Comparison of ENCODE assay signal across 13 cellular contexts in the genomic region with DNA sequence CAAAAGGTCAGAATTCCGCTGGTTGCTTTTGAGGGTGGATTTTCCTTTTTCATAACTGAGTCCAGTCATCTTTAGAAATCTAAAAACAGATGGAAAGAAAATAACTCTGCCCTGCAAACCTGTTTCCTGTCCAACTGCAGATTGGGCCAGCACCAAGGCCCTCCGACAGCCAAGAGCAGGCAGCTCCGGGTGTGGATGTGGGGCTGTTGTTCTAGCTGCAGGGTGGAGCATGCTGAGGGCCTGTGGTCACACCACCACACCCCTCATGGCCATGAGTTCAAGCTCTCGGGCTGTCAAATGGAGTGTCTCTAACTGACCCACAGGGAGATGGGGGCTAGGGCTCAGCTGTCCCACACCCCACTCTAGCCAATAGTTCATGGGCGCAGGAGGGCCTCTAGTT.
DNase-seq lines count a peak whose midpoint lies in the region; ATAC-seq and TF ChIP-seq lines count a peak whose summit lies in the region.
"Had no signal": no experiment of that assay in that cellular context is flagged by ENCODE, and none has a peak within 500 bp of the region (broad histone marks: within the 10 kb centered on the region; RNA-seq: fewer than 3 reads in every experiment).

No MANE protein-coding gene starts in this region.

- TF ChIP-seq POLR2A in esophagus squamous epithelium (IDR thresholded peaks at IDR 0.05) = no peak
- no peak for TF ChIP-seq POLR2A in right lobe of liver (IDR thresholded peaks at IDR 0.05)
- TF ChIP-seq POLR2A in suprapubic skin (IDR thresholded peaks at IDR 0.05) = no peak

- H3K9me3 Mint-ChIP-seq in GM23338 (no peaks in the 10 kb centered on the region), immature natural killer cell (no peaks in the 10 kb centered on the region)
- H3K9me3 Mint-ChIP-seq: CD4-positive, alpha-beta memory T cell had no signal

- H3K4me1 Mint-ChIP-seq in GM23338 = peaks cover 20% of the 10 kb centered on the region
- no peaks in the 10 kb centered on the region for H3K4me1 Mint-ChIP-seq in immature natural killer cell
- H3K4me1 Mint-ChIP-seq: CD4-positive, alpha-beta memory T cell; T-helper 17 cell had no signal

- no peaks in the 10 kb centered on the region for H4K20me1 ChIP-seq in GM23338 (replicated peaks; ENCODE audit: insufficient read depth)

- no peak overlapping the region for H3K27ac Mint-ChIP-seq in GM23338
- H3K27ac Mint-ChIP-seq in immature natural killer cell = no peak overlapping the region
- H3K27ac Mint-ChIP-seq: T-helper 17 cell had no signal

- no peak for TF ChIP-seq EP300 in suprapubic skin (IDR thresholded peaks at IDR 0.05)

- no peaks in the 10 kb centered on the region for H3K9me2 ChIP-seq in GM23338 (ENCODE audit: insufficient read depth)

- intact Hi-C loops in esophagus squamous epithelium (cut with DNase I) (no loop called here), right lobe of liver (cut with DNase I) (no loop called here)

- WGBS in esophagus squamous epithelium, 2 donors = 54 to 70% methylated on average over 2 to 4 of the region's 5 CpGs
- 32% methylated on average over 2 of the region's 5 CpGs for WGBS in right lobe of liver (ENCODE audit: insufficient coverage, low coverage, low lambda C conversion rate, missing lambda C conversion rate)
- WGBS in suprapubic skin = 48% methylated on average over 5 of the region's 5 CpGs

- ATAC-seq in GM23338 = no peak
- ATAC-seq in right lobe of liver = peak; percentile 32 to 55 (median 38)
- ATAC-seq in HG03442 (IDR thresholded peaks at IDR 0.05; ENCODE audit: unreplicated experiment) = no peak
- ATAC-seq in GM19324 (IDR thresholded peaks at IDR 0.05; ENCODE audit: low FRiP score, unreplicated experiment) = no peak
- ATAC-seq: T-helper 17 cell had no signal

- no peaks in the 10 kb centered on the region for H3F3A ChIP-seq in GM23338 (replicated peaks; ENCODE audit: low read depth)

- H3K36me3 ChIP-seq in GM23338 (ENCODE audit: insufficient read depth) (no peaks in the 10 kb centered on the region), esophagus squamous epithelium (no peaks in the 10 kb centered on the region), right lobe of liver (no peaks in the 10 kb centered on the region), suprapubic skin (no peaks in the 10 kb centered on the region)
- H3K36me3 ChIP-seq: HAP-1 had no signal

- TF ChIP-seq CTCF in GM23338 (conservative IDR thresholded peaks at IDR 0.05; ENCODE audit: low read depth in 2 of 2) = no peak
- TF ChIP-seq CTCF in esophagus squamous epithelium (IDR thresholded peaks at IDR 0.05) = no peak
- TF ChIP-seq CTCF in right lobe of liver (IDR thresholded peaks at IDR 0.05) = no peak
- no peak for TF ChIP-seq CTCF in suprapubic skin (IDR thresholded peaks at IDR 0.05)

- H3K4me3 Mint-ChIP-seq in GM23338 (no peak overlapping the region), immature natural killer cell (no peak overlapping the region)
- H3K4me3 Mint-ChIP-seq: CD4-positive, alpha-beta memory T cell; T-helper 17 cell had no signal

- no peak overlapping the region for H3K4me3 ChIP-seq in GM23338
- H3K4me3 ChIP-seq in esophagus squamous epithelium = no peak overlapping the region
- no peak overlapping the region for H3K4me3 ChIP-seq in right lobe of liver
- H3K4me3 ChIP-seq in suprapubic skin = no peak overlapping the region
- H3K4me3 ChIP-seq: HAP-1 had no signal

- peak overlapping the region; percentile 86; the same call in 1 of the 2 replicates for H2AFZ ChIP-seq in GM23338

- no peak for DNase-seq in GM23338 (ENCODE audit: low spot score)
- DNase-seq in esophagus squamous epithelium (lab: John Stamatoyannopoulos, UW) = no peak
- peak in 2 of 3 donors; percentile 60 to 64 for DNase-seq in right lobe of liver
- peak; percentile 77 to 84 for DNase-seq in suprapubic skin (ENCODE audit: low spot score in 2 of 2)
- no peak for DNase-seq in SK-N-DZ (ENCODE audit: low spot score)
- no peak for DNase-seq in immature natural killer cell
- DNase-seq: amniotic stem cell; CD4-positive, alpha-beta memory T cell; NCI-H2107; T-helper 17 cell had no signal

- H3K79me2 ChIP-seq in GM23338 (replicated peaks; ENCODE audit: insufficient read depth) = no peaks in the 10 kb centered on the region

- H3K27me3 ChIP-seq in GM23338 (ENCODE audit: insufficient read depth) = no peaks in the 10 kb centered on the region
- no peaks in the 10 kb centered on the region for H3K27me3 ChIP-seq in esophagus squamous epithelium
- H3K27me3 ChIP-seq in right lobe of liver = no peaks in the 10 kb centered on the region
- no peaks in the 10 kb centered on the region for H3K27me3 ChIP-seq in suprapubic skin

- no peaks in the 10 kb centered on the region for H3K36me3 Mint-ChIP-seq in GM23338 (ENCODE audit: low read depth)
- no peaks in the 10 kb centered on the region for H3K36me3 Mint-ChIP-seq in immature natural killer cell
- H3K36me3 Mint-ChIP-seq: CD4-positive, alpha-beta memory T cell had no signal

- peaks cover 5% of the 10 kb centered on the region for H3K27me3 Mint-ChIP-seq in GM23338 (ENCODE audit: insufficient read depth, low read depth, poor library complexity)
- peaks cover 0 to 6% (median 1%) of the 10 kb centered on the region in 3 donors for H3K27me3 Mint-ChIP-seq in immature natural killer cell (ENCODE audit: low read depth in 3 of 3)

- H3K27ac ChIP-seq in GM23338 (ENCODE audit: low read depth) (no peak overlapping the region), esophagus squamous epithelium (peak overlapping the region; percentile 38 to 83 (median 68)), right lobe of liver (peak overlapping the region in 1 of 3 donors; percentile 90), suprapubic skin (peak overlapping the region; percentile 74)

- H3K4me1 ChIP-seq in GM23338 (ENCODE audit: insufficient read depth) (peaks cover 3% of the 10 kb centered on the region), esophagus squamous epithelium (peaks cover 5 to 39% (median 14%) of the 10 kb centered on the region in 3 donors), right lobe of liver (peaks cover 0 to 20% (median 10%) of the 10 kb centered on the region in 4 donors), suprapubic skin (peaks cover 37% of the 10 kb centered on the region)
- H3K4me1 ChIP-seq: HAP-1 had no signal

- H3K4me2 ChIP-seq in GM23338 = no peak overlapping the region

- H3K9me3 ChIP-seq in esophagus squamous epithelium (no peaks in the 10 kb centered on the region), right lobe of liver (no peaks in the 10 kb centered on the region), suprapubic skin (no peaks in the 10 kb centered on the region)
- H3K9me3 ChIP-seq: HAP-1 had no signal

TF ChIP-seq in GM23338, 12 proteins besides CTCF, POLR2A, EP300 and RAD21:
- TF ChIP-seq, protein P1, sequence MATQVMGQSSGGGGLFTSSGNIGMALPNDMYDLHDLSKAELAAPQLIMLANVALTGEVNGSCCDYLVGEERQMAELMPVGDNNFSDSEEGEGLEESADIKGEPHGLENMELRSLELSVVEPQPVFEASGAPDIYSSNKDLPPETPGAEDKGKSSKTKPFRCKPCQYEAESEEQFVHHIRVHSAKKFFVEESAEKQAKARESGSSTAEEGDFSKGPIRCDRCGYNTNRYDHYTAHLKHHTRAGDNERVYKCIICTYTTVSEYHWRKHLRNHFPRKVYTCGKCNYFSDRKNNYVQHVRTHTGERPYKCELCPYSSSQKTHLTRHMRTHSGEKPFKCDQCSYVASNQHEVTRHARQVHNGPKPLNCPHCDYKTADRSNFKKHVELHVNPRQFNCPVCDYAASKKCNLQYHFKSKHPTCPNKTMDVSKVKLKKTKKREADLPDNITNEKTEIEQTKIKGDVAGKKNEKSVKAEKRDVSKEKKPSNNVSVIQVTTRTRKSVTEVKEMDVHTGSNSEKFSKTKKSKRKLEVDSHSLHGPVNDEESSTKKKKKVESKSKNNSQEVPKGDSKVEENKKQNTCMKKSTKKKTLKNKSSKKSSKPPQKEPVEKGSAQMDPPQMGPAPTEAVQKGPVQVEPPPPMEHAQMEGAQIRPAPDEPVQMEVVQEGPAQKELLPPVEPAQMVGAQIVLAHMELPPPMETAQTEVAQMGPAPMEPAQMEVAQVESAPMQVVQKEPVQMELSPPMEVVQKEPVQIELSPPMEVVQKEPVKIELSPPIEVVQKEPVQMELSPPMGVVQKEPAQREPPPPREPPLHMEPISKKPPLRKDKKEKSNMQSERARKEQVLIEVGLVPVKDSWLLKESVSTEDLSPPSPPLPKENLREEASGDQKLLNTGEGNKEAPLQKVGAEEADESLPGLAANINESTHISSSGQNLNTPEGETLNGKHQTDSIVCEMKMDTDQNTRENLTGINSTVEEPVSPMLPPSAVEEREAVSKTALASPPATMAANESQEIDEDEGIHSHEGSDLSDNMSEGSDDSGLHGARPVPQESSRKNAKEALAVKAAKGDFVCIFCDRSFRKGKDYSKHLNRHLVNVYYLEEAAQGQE (IDR thresholded peaks at IDR 0.05; ENCODE audit: unreplicated experiment) = no peak
- TF ChIP-seq EZH2 (IDR thresholded peaks at IDR 0.05; ENCODE audit: low read depth, unreplicated experiment) = no peak

Comparison
In these comparisons a context has a peak if more than half of its experiments do, and no peak if none do; other contexts are left out.
1. ATAC-seq: peak in right lobe of liver (4 of 4); none in GM23338 (single experiment), HG03442 (single experiment) and GM19324 (single experiment).
2. DNase-seq: peak in right lobe of liver (2 of 3) and suprapubic skin (2 of 2); none in GM23338 (single experiment), esophagus squamous epithelium (single experiment), SK-N-DZ (single experiment) and immature natural killer cell (0 of 3).